In the genomic region with DNA sequence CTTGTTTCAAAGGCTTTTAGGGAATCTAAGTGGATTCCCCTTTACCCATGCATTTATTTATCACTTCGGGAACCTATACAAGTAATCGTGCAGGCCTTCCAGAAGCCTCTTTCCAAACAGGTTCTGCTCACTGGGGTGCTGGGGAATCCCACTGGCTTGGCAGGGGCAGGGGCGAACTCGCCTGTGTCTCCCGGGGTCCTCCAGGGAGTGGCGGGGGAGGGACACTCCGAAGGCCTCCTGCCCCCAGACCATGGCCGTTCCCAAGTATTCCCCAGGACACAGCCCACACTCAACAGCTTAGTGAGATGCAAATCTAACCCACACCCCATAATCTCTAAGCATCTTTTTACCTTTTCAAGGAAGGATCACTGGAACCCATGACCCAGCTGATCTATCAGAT, we compare ENCODE assay signal across 29 cellular contexts. TPM values are rescaled to one million over a fixed set of nuclear protein-coding genes. Genes with fewer than 3 reads are reported as not detected.
DNase-seq lines count a peak whose midpoint lies in the region; ATAC-seq and TF ChIP-seq lines count a peak whose summit lies in the region.
"Had no signal": no experiment of that assay in that cellular context is flagged by ENCODE, and none has a peak within 500 bp of the region (broad histone marks: within the 10 kb centered on the region; RNA-seq: fewer than 3 reads in every experiment).

No MANE protein-coding gene starts in this region.

- POLR2A ChIA-PET in GM10248 (lab: Yijun Ruan, JAX), result interaction anchor here (0.7 kb wide), 2 partner anchors 84 to 119 kb away, joined by 5 to 7 read pairs; no protein-coding TSS in a partner anchor

- peaks cover 2% of the 10 kb centered on the region for H3K36me3 Mint-ChIP-seq in activated naive CD4-positive, alpha-beta T cell treated with anti-CD3 and anti-CD28 coated beads, Interleukin-2, amount 50 U/mL, for 24 hours
- peaks cover 32% of the 10 kb centered on the region for H3K36me3 Mint-ChIP-seq in stimulated activated effector memory CD8-positive, alpha-beta T cell treated with anti-CD3 and anti-CD28 coated beads, Interleukin-12 subunit alpha, Interleukin-12 subunit beta, amount 100 ng/mL, for 72 hours

- H3K4me3 Mint-ChIP-seq in activated naive CD4-positive, alpha-beta T cell treated with anti-CD3 and anti-CD28 coated beads, Interleukin-2, amount 50 U/mL, for 24 hours, result peak overlapping the region; percentile 54
- no peak overlapping the region for H3K4me3 Mint-ChIP-seq in stimulated activated effector memory CD8-positive, alpha-beta T cell treated with anti-CD3 and anti-CD28 coated beads, Interleukin-12 subunit alpha, Interleukin-12 subunit beta, amount 100 ng/mL, for 72 hours

- peaks cover 93% of the 10 kb centered on the region for H3K4me1 Mint-ChIP-seq in activated naive CD4-positive, alpha-beta T cell treated with anti-CD3 and anti-CD28 coated beads, Interleukin-2, amount 50 U/mL, for 24 hours
- H3K4me1 Mint-ChIP-seq in stimulated activated effector memory CD8-positive, alpha-beta T cell treated with anti-CD3 and anti-CD28 coated beads, Interleukin-12 subunit alpha, Interleukin-12 subunit beta, amount 100 ng/mL, for 72 hours, result peaks cover 89% of the 10 kb centered on the region

- H3K27me3 Mint-ChIP-seq in activated naive CD4-positive, alpha-beta T cell treated with anti-CD3 and anti-CD28 coated beads, Interleukin-2, amount 50 U/mL, for 24 hours, result no peaks in the 10 kb centered on the region

- peak overlapping the region; percentile 56 for H3K27ac Mint-ChIP-seq in activated naive CD4-positive, alpha-beta T cell treated with anti-CD3 and anti-CD28 coated beads, Interleukin-2, amount 50 U/mL, for 24 hours
- H3K27ac Mint-ChIP-seq in stimulated activated effector memory CD8-positive, alpha-beta T cell treated with anti-CD3 and anti-CD28 coated beads, Interleukin-12 subunit alpha, Interleukin-12 subunit beta, amount 100 ng/mL, for 72 hours, result peak overlapping the region; percentile 83

- CTCF ChIA-PET in GM10248 (lab: Yijun Ruan, JAX), result interaction anchor here (1.0 to 4.1 kb wide), 4 partner anchors 11 to 330 kb away, joined by 3 to 15 read pairs (median 4); no protein-coding TSS in a partner anchor

- no peak for DNase-seq in activated naive CD4-positive, alpha-beta T cell treated with anti-CD3 and anti-CD28 coated beads, Interleukin-2, amount 50 U/mL, for 16 hours
- DNase-seq in H7, result peak; percentile 60
- DNase-seq in caudate nucleus (lab: John Stamatoyannopoulos, UW), result no peak
- no peak for DNase-seq in stimulated activated effector memory CD8-positive, alpha-beta T cell treated with anti-CD3 and anti-CD28 coated beads, Interleukin-12 subunit alpha, Interleukin-12 subunit beta, amount 100 ng/mL, for 72 hours (ENCODE audit: low spot score in 2 of 2)
- no peak for DNase-seq in NCI-H510A treated with DMSO at 0.1 percent for 48 hours (lab: John Stamatoyannopoulos, UW)
- DNase-seq in GM10248 (ENCODE audit: extremely low spot score), result no peak
- no peak for DNase-seq in GM19238 (ENCODE audit: insufficient read length, low spot score)
- DNase-seq: ACHN; activated CD4-positive, alpha-beta T cell treated with anti-CD3 and anti-CD28 coated beads for 48 hours; activated CD8-positive, alpha-beta memory T cell treated with anti-CD3 and anti-CD28 coated beads, Interleukin-2, amount 50 U/mL, for 4 hours; activated gamma-delta T cell treated with Interleukin-2 at 50 U/mL for 16 hours; C1 segment of cervical spinal cord; cerebellar nuclear complex; effector memory CD4-positive, alpha-beta T cell; H9; kidney; NCI-H187 treated with DMSO at 0.1 percent for 48 hours; NCI-H226; nucleus accumbens; PC-3; retina; SHP77; stimulated activated CD4-positive, alpha-beta T cell treated with anti-CD3 and anti-CD28 coated beads, Interleukin-12 subunit alpha, Interleukin-12 subunit beta, amount 100 ng/mL, for 4 hours; stimulated activated CD4-positive, alpha-beta T cell treated with anti-CD3 and anti-CD28 coated beads, Interleukin-4, amount 100 ng/mL, for 4 hours; SW 1271; uterus had no signal

- H3K4me3 ChIP-seq in H7 (ENCODE audit: insufficient read depth, low read depth, low read length), result no peak overlapping the region
- H3K4me3 ChIP-seq: esophagus muscularis mucosa, lung, uterus had no signal

- no peaks in the 10 kb centered on the region for H3K27me3 ChIP-seq in H7 (ENCODE audit: control insufficient read depth, insufficient read depth, low read length)
- H3K27me3 ChIP-seq: esophagus muscularis mucosa, uterus had no signal

- TF ChIP-seq CTCF in GM10248 (IDR thresholded peaks at IDR 0.05; ENCODE audit: control extremely low read depth, extremely low read depth, low read depth, missing control alignments), result no peak

- H3K27ac ChIP-seq in caudate nucleus (ENCODE audit: low read depth, low read length), result peak overlapping the region; percentile 36
- H3K27ac ChIP-seq: uterus had no signal

- ATAC-seq in stimulated activated effector memory CD8-positive, alpha-beta T cell treated with anti-CD3 and anti-CD28 coated beads, Interleukin-12 subunit alpha, Interleukin-12 subunit beta, amount 100 ng/mL, for 72 hours, result no peak
- ATAC-seq: PC-3 had no signal

- H3K36me3 ChIP-seq in H7 (replicated peaks; ENCODE audit: control insufficient read depth, insufficient read depth, low read length), result no peaks in the 10 kb centered on the region; the same call in 1 of the 2 replicates
- H3K36me3 ChIP-seq: esophagus muscularis mucosa, uterus had no signal

- no peaks in the 10 kb centered on the region for H3K9me3 Mint-ChIP-seq in activated naive CD4-positive, alpha-beta T cell treated with anti-CD3 and anti-CD28 coated beads, Interleukin-2, amount 50 U/mL, for 24 hours
- no peaks in the 10 kb centered on the region for H3K9me3 Mint-ChIP-seq in stimulated activated effector memory CD8-positive, alpha-beta T cell treated with anti-CD3 and anti-CD28 coated beads, Interleukin-12 subunit alpha, Interleukin-12 subunit beta, amount 100 ng/mL, for 72 hours
- H3K9me3 Mint-ChIP-seq: H9 had no signal

RNA-seq across cellular contexts. Expression of a gene that starts 6.5 kb away (rescaled TPM):
- 48.6 and 63.1 TPM in 2 replicates for total RNA-seq in H7 (2014; rRNA removed; shearing (Covaris generic))
